9 cellular contexts compared by ENCODE assay signal in genomic region chr4:147682755-147683154, GRCh38. TPM values are rescaled to one million over a fixed set of nuclear protein-coding genes. Genes with fewer than 3 reads are reported as not detected.
DNase-seq lines count a peak whose midpoint lies in the region; ATAC-seq, FAIRE-seq and TF ChIP-seq lines count a peak whose summit lies in the region.
"Had no signal": no experiment of that assay in that cellular context is flagged by ENCODE, and none has a peak within 500 bp of the region (broad histone marks: within the 10 kb centered on the region; RNA-seq: fewer than 3 reads in every experiment).

No MANE protein-coding gene starts in this region.

- H3K27me3 ChIP-seq in K562 (ENCODE audit: control insufficient read depth in 2 of 2, insufficient read depth in 2 of 2, low read length in 2 of 2) = no peaks in the 10 kb centered on the region

- H2AFZ ChIP-seq in K562 (ENCODE audit: low read depth, low read length) = peak overlapping the region; percentile 96; the same call in 1 of the 2 replicates

- CTCF ChIA-PET in A549 (lab: Yijun Ruan, JAX) (no interaction called here), K562 (lab: Yijun Ruan, JAX; ENCODE audit: low intra/inter-chr PET ratio) (no interaction called here)

- H3K36me3 ChIP-seq in K562 (ENCODE audit: control insufficient read depth, insufficient read depth, low read length) = peaks cover 21% of the 10 kb centered on the region; the same call in 2 of the 3 replicates

- H3K9ac ChIP-seq in K562 (ENCODE audit: insufficient read depth in 1 of 2, low read depth in 2 of 2, low read length in 2 of 2) = peak overlapping the region in 1 of 2 experiments; percentile 84; a peak in 2 of 4 replicates

- peaks cover 32% of the 10 kb centered on the region for H3K79me2 ChIP-seq in K562 (ENCODE audit: control insufficient read depth, insufficient read depth, low read length)

- H3K4me3 Mint-ChIP-seq in HFFc6 (peak overlapping the region; percentile 98), memory B cell (peak overlapping the region; percentile 97)

- H3K36me3 Mint-ChIP-seq in HFFc6 (ENCODE audit: low read depth) = peaks cover 12% of the 10 kb centered on the region; the same call in 1 of the 2 replicates
- peaks cover 9% of the 10 kb centered on the region for H3K36me3 Mint-ChIP-seq in memory B cell

- H4K20me1 ChIP-seq in K562 (replicated peaks; ENCODE audit: control insufficient read depth, insufficient read depth, low read length) = no peaks in the 10 kb centered on the region

- no TSS peak for BruUV-seq in K562 (replicated peaks; lab: Mats Ljungman, UMichigan)

- FAIRE-seq in A549 (lab: Jason Lieb, UNC) (no peak), K562 (lab: Jason Lieb, UNC) (no peak)

- in situ Hi-C loops in K562 (cut with MboI) = no loop called here

- peaks cover 43% of the 10 kb centered on the region for H3K4me1 Mint-ChIP-seq in HFFc6 (ENCODE audit: low read depth)
- peaks cover 22% of the 10 kb centered on the region for H3K4me1 Mint-ChIP-seq in memory B cell

- TF ChIP-seq POLR2A in A549 (IDR thresholded peaks at IDR 0.05; ENCODE audit: low read length) (no peak), K562 (conservative IDR thresholded peaks at IDR 0.05) (no peak)

- ATAC-seq in A549 (no peak), K562 (no peak), memory B cell (ENCODE audit: low read depth) (no peak), GM18873 (IDR thresholded peaks at IDR 0.05; ENCODE audit: low FRiP score, unreplicated experiment) (no peak)

- intact Hi-C loops in K562 (cut with micrococcal nuclease) = no loop called here

- TF ChIP-seq RAD21 in A549 (conservative IDR thresholded peaks at IDR 0.05 in 1 of 2, IDR thresholded peaks at IDR 0.05 in 1 of 2) (no peak), K562 (CRISPR knock-in tag; conservative IDR thresholded peaks at IDR 0.05 in 1 of 2, IDR thresholded peaks at IDR 0.05 in 1 of 2) (no peak)

- H3K27me3 Mint-ChIP-seq in HFFc6 (ENCODE audit: insufficient read depth) (no peaks in the 10 kb centered on the region), memory B cell (no peaks in the 10 kb centered on the region)

- DNase-seq in A549 (ENCODE audit: low read depth in 1 of 2, low spot score in 1 of 2) = no peak
- no peak for DNase-seq in HFFc6
- DNase-seq in K562 (ENCODE audit: extremely low read depth in 1 of 4, low spot score in 3 of 4) = peak in 1 of 4 experiments; percentile 4
- DNase-seq in memory B cell (ENCODE audit: low spot score in 2 of 2) = no peak
- no peak for DNase-seq in stimulated activated CD4-positive, alpha-beta T cell treated with anti-CD3 and anti-CD28 coated beads, Interleukin-12 subunit alpha, Interleukin-12 subunit beta, amount 100 ng/mL, for 4 hours
- no peak for DNase-seq in epidermal melanocyte (ENCODE audit: insufficient read length, low spot score)
- DNase-seq in GM03348 (ENCODE audit: low spot score) = no peak
- DNase-seq: effector CD8-positive, alpha-beta T cell had no signal

- H3K9me3 ChIP-seq in A549 (no peaks in the 10 kb centered on the region), K562 (replicated peaks; ENCODE audit: control insufficient read depth, insufficient read depth, low read depth, low read length) (no peaks in the 10 kb centered on the region)

- H3K27ac Mint-ChIP-seq in HFFc6 (peak overlapping the region; percentile 93), memory B cell (peak overlapping the region; percentile 94)

- no peaks in the 10 kb centered on the region for H3K9me1 ChIP-seq in K562 (ENCODE audit: control insufficient read depth, insufficient read depth, low read length)

- 66% methylated on average over 3 of the region's 3 CpGs for WGBS in A549 (ENCODE audit: missing lambda C conversion rate)
- 8% methylated on average over 3 of the region's 3 CpGs for WGBS in K562 (ENCODE audit: insufficient coverage, low coverage, missing lambda C conversion rate)

- peak overlapping the region; percentile 67; the same call in 2 of the 3 replicates for H3K4me3 ChIP-seq in A549
- peak overlapping the region; percentile 79 for H3K4me3 ChIP-seq in K562

- TF ChIP-seq CTCF in A549 (IDR thresholded peaks at IDR 0.05) (no peak), HFFc6 (IDR thresholded peaks at IDR 0.05) (no peak), K562 (IDR thresholded peaks at IDR 0.05 in 2 of 3, conservative IDR thresholded peaks at IDR 0.05 in 1 of 3; ENCODE audit: insufficient read depth in 2 of 3, low read depth in 1 of 3, low read length in 3 of 3) (no peak)

- TF ChIP-seq EP300 in A549 (IDR thresholded peaks at IDR 0.05) = no peak
- no peak for TF ChIP-seq EP300 in K562 (IDR thresholded peaks at IDR 0.05; ENCODE audit: low read length)

- H3K9me3 Mint-ChIP-seq in HFFc6 (no peaks in the 10 kb centered on the region), memory B cell (no peaks in the 10 kb centered on the region)

- H3K27ac ChIP-seq in A549 = peak overlapping the region in 1 of 2 experiments; percentile 84; a peak in 2 of 6 replicates
- no peak overlapping the region for H3K27ac ChIP-seq in K562 (ENCODE audit: extremely low read depth, low read depth, low read length)

- H3K4me2 ChIP-seq in A549 = peak overlapping the region; percentile 78
- H3K4me2 ChIP-seq in K562 (ENCODE audit: insufficient read depth, low read length) = peak overlapping the region; percentile 84

- H3K4me1 ChIP-seq in A549 (0 out of 3 replicates have a peak, but pooled peaks cover 3% of the 10 kb centered on the region), K562 (replicated peaks in 1 of 2; ENCODE audit: control insufficient read depth in 2 of 2, insufficient read depth in 2 of 2, low read length in 2 of 2) (peaks cover 4 to 7% of the 10 kb centered on the region in 2 experiments; a peak in 3 of 5 replicates)

- POLR2A ChIA-PET in A549 (lab: Yijun Ruan, JAX) (interaction anchor here (1.4 to 1.8 kb wide), 4 partner anchors 19 to 185 kb away, joined by 4 to 10 read pairs (median 8); partner anchors contain the start of genes ARHGAP10 and TMEM184C), K562 (lab: Yijun Ruan, JAX) (interaction anchor here (2.3 kb wide), 1 partner anchor 14 kb away, joined by 11 read pairs; no protein-coding TSS in a partner anchor)

TF ChIP-seq in A549, 52 proteins besides CTCF, POLR2A, EP300 and RAD21 (continues in another document):
- TF ChIP-seq JUNB (IDR thresholded peaks at IDR 0.05) = no peak

TF ChIP-seq in K562, 482 proteins besides CTCF, POLR2A, EP300 and RAD21:
- no peak for TF ChIP-seq ILF3 (IDR thresholded peaks at IDR 0.05; ENCODE audit: borderline replicate concordance)
- TF ChIP-seq ZNF316 (IDR thresholded peaks at IDR 0.05) = peak; percentile 60

RNA-seq across cellular contexts. Expression of gene PRMT9, which starts 1.2 kb away (rescaled TPM):
- polyA plus RNA-seq in A549 (2011; rRNA removed) (6.1 and 6.3 TPM in 2 replicates), A549 (2017; fragmentation: RNase III; extraction: RNeasy Plus Mini Kit Qiagen cat#74134 plus additional on column Dnase treatment) (2.8 to 3.0 TPM (median 3.0 TPM) in 3 replicates), K562 (2011; rRNA removed) (12.1 and 15.6 TPM in 2 replicates), K562 (2014; fragmentation: Illumina TruSeq; extraction: Trizol) (6.0 and 7.1 TPM in 2 replicates), K562 (2014; fragmentation: Nextera tagmentation; extraction: Ambion mirVana) (1 to 10 TPM; 3.5 to 4.7 TPM), K562 (2014; rRNA removed) (5.5 and 8.3 TPM in 2 replicates)
- polyA plus RNA-seq in A549 (2012; cell fraction: cytosol; rRNA removed) = 1.0 and 1.2 TPM in 2 replicates
- polyA plus RNA-seq in A549 (2012; cell fraction: nucleus; rRNA removed) = 1.7 and 2.3 TPM in 2 replicates
- 2.8 TPM in 2 replicates for polyA minus RNA-seq in A549 (2011; rRNA and poly(A)+ RNA removed)
- total RNA-seq in HFFc6 (2021; fragmentation: NEBNext Ultra II Directional; extraction: Animal tissue kit (Norgen Biotek cat#: 25700)) = 1 to 10 TPM; 6.5 to 8.5 (median 7.3) TPM
- 8.6 and 27.1 TPM in 2 replicates for total RNA-seq in K562 (2011; cell fraction: chromatin; rRNA removed; ENCODE audit: low replicate concordance)
- 5.0 and 5.5 TPM in 2 replicates for total RNA-seq in K562 (2011; cell fraction: nucleolus; rRNA removed)
- total RNA-seq in K562 (2011; cell fraction: nucleoplasm; rRNA removed) = 8.9 and 9.2 TPM in 2 replicates
- total RNA-seq in K562 (2014; rRNA removed) (7.2 and 7.9 TPM in 2 replicates), K562 (2014; rRNA removed; fragmentation: Illumina TruSeq; extraction: Trizol) (11.9 and 12.7 TPM in 2 replicates), K562 (2015; rRNA removed; fragmentation: Illumina TruSeq; extraction: Trizol) (11.5 and 12.0 TPM in 2 replicates), K562 (2021) (8.2 and 8.3 TPM in 2 replicates)
- 4.0 and 5.6 TPM in 2 replicates for polyA plus RNA-seq in K562 (2011; cell fraction: cytosol; rRNA removed)
- 7.9 and 13.1 TPM in 2 replicates for polyA plus RNA-seq in K562 (2011; cell fraction: nucleus; rRNA removed)
- 4.8 and 5.8 TPM in 2 replicates for polyA plus RNA-seq in K562 (2012)
- polyA minus RNA-seq in K562 (2011; rRNA and poly(A)+ RNA removed) = 22.1 and 26.3 TPM in 2 replicates
- 7.5 and 8.8 TPM in 2 replicates for polyA minus RNA-seq in K562 (2011; cell fraction: cytosol; rRNA and poly(A)+ RNA removed)
- polyA minus RNA-seq in K562 (2011; cell fraction: nucleus; rRNA and poly(A)+ RNA removed) = 7.3 and 13.4 TPM in 2 replicates

RNA-seq across cellular contexts. Expression of gene ARHGAP10, which starts 49.1 kb away (rescaled TPM):
- polyA plus RNA-seq in A549 (2011; rRNA removed) (6.0 and 7.2 TPM in 2 replicates), A549 (2017; fragmentation: RNase III; extraction: RNeasy Plus Mini Kit Qiagen cat#74134 plus additional on column Dnase treatment) (7.0 to 8.1 TPM (median 7.5 TPM) in 3 replicates), K562 (2011; rRNA removed) (0.14 and 0.24 TPM in 2 replicates), K562 (2014; fragmentation: Illumina TruSeq; extraction: Trizol) (0.08 TPM in 1 of 2 replicates, not detected in the other), K562 (2014; fragmentation: Nextera tagmentation; extraction: Ambion mirVana) (under 1 TPM in 1 of 2 experiments, not detected in 1; 0.03 TPM), K562 (2014; rRNA removed) (0.13 TPM in 1 of 2 replicates, not detected in the other)
- polyA plus RNA-seq in A549 (2012; cell fraction: cytosol; rRNA removed) = 6.1 TPM in 2 replicates
- polyA plus RNA-seq in A549 (2012; cell fraction: nucleus; rRNA removed) = 7.2 and 10.1 TPM in 2 replicates
- polyA minus RNA-seq in A549 (2011; rRNA and poly(A)+ RNA removed) = 7.3 and 8.7 TPM in 2 replicates
- 10 to 100 TPM; 31.1 to 37.1 (median 32.3) TPM for total RNA-seq in HFFc6 (2021; fragmentation: NEBNext Ultra II Directional; extraction: Animal tissue kit (Norgen Biotek cat#: 25700))
- total RNA-seq in K562 (2011; cell fraction: chromatin; rRNA removed; ENCODE audit: low replicate concordance) = 0.28 and 0.90 TPM in 2 replicates
- total RNA-seq in K562 (2011; cell fraction: nucleolus; rRNA removed) = 0.33 and 0.66 TPM in 2 replicates
- total RNA-seq in K562 (2011; cell fraction: nucleoplasm; rRNA removed) = 0.15 and 0.23 TPM in 2 replicates
- total RNA-seq in K562 (2014; rRNA removed) (0.05 and 0.16 TPM in 2 replicates), K562 (2014; rRNA removed; fragmentation: Illumina TruSeq; extraction: Trizol) (0.07 and 0.10 TPM in 2 replicates), K562 (2015; rRNA removed; fragmentation: Illumina TruSeq; extraction: Trizol) (0.04 TPM in 1 of 2 replicates, not detected in the other), K562 (2021) (0.16 and 0.22 TPM in 2 replicates)
- polyA plus RNA-seq in K562 (2011; cell fraction: cytosol; rRNA removed) = 0.15 and 0.16 TPM in 2 replicates
- 0.11 and 0.28 TPM in 2 replicates for polyA plus RNA-seq in K562 (2011; cell fraction: nucleus; rRNA removed)
- 0.10 and 0.18 TPM in 2 replicates for polyA plus RNA-seq in K562 (2012)
- 0.53 and 0.54 TPM in 2 replicates for polyA minus RNA-seq in K562 (2011; rRNA and poly(A)+ RNA removed)
- not detected in 2 replicates for polyA minus RNA-seq in K562 (2011; cell fraction: cytosol; rRNA and poly(A)+ RNA removed)
- polyA minus RNA-seq in K562 (2011; cell fraction: nucleus; rRNA and poly(A)+ RNA removed) = 0.40 and 0.89 TPM in 2 replicates

Comparison
In these comparisons a context has a peak if more than half of its experiments do, and no peak if none do; other contexts are left out.
1. RNA of gene ARHGAP10, which starts 49.1 kb away (total RNA-seq): 31.1 to 37.1 TPM in HFFc6; 0.04 to 0.90 TPM in K562; every median in the first group is over 10 times any median in the second.
2. Of the 35 proteins assayed by ChIP-seq in both K562 and A549: peak only in K562: none; only in A549: MAFK; in both: none; in neither: 34.